8 cellular contexts compared by ENCODE assay signal in the genomic region with DNA sequence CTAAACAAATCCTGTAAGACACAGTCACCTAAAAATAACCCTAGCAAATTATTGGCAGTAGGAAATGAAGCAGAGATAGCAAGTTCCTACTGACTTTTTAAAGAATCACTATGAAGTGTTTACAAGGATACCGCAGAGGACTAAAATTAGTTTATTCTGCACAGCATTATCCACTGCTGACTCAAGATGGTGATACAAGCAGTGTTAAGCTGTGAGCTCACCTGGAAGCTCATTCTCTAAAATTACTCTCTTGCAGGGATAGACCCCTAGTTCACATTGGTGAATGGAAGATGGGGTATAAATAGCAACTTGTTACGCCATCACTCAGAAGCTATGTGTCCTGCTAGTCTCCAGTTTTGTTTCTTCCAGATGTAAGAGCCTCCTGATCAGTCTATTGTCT.
DNase-seq lines count a peak whose midpoint lies in the region; ATAC-seq and TF ChIP-seq lines count a peak whose summit lies in the region.
"Not testable (repeated sequence)": the region's sequence is repeated elsewhere in the genome, so short reads cannot be mapped to it uniquely, and the experiment has no call there.

No MANE protein-coding gene starts in this region.

- intact Hi-C loops in Right ventricle myocardium superior (cut with DNase I); psoas muscle (cut with DNase I): not testable (repeated sequence)

- not testable (repeated sequence) for H3K27ac ChIP-seq in psoas muscle, thoracic aorta

- ATAC-seq in Right ventricle myocardium superior (ENCODE audit: poor library complexity) (peak; percentile 47), psoas muscle (peak; percentile 83 to 100 (median 96)), thoracic aorta (ENCODE audit: insufficient number of reproducible peaks, low FRiP score, low read depth) (peak; percentile 88)

- not testable (repeated sequence) for H3K4me1 ChIP-seq in psoas muscle; thoracic aorta (ENCODE audit: control insufficient read depth in 1 of 2, low read depth in 2 of 2)

- not testable (repeated sequence) for H3K4me3 ChIP-seq in fibroblast of mammary gland (ENCODE audit: control insufficient read depth, low read depth, low read length); psoas muscle; thoracic aorta

- not testable (repeated sequence) for TF ChIP-seq CTCF in fibroblast of mammary gland (conservative IDR thresholded peaks at IDR 0.05; ENCODE audit: control insufficient read depth, insufficient read depth, low read depth, low read length); psoas muscle (IDR thresholded peaks at IDR 0.05); thoracic aorta (IDR thresholded peaks at IDR 0.05)

- H3K36me3 ChIP-seq in psoas muscle (ENCODE audit: insufficient read depth in 1 of 2, low read depth in 1 of 2); thoracic aorta: not testable (repeated sequence)

- WGBS in psoas muscle, 3 donors: 76 to 95% (median 76%) methylated on average over 2 of the region's 2 CpGs

- H3K27me3 ChIP-seq in psoas muscle (ENCODE audit: insufficient read depth in 3 of 3, low read length in 2 of 3); thoracic aorta (replicated peaks; ENCODE audit: insufficient read depth): not testable (repeated sequence)

- not testable (repeated sequence) for H3K9me3 ChIP-seq in psoas muscle, thoracic aorta

- DNase-seq in ELR (ENCODE audit: low read depth): peak; percentile 37
- peak; percentile 60 for DNase-seq in M059J (ENCODE audit: low read depth)
- peak; percentile 7 for DNase-seq in astrocyte of the hippocampus (ENCODE audit: low read depth, low spot score)
- peak; percentile 49 for DNase-seq in fibroblast of mammary gland (ENCODE audit: low read depth)
- DNase-seq in Right ventricle myocardium superior; psoas muscle; thoracic aorta (ENCODE audit: low spot score): not testable (repeated sequence)
- DNase-seq in iris pigment epithelial cell (ENCODE audit: low read depth): peak; percentile 54
